In genomic region chr5:157478726-157479125, GRCh38 we compare ENCODE assay signal across 21 cellular contexts. TPM values are rescaled to one million over a fixed set of nuclear protein-coding genes. Genes with fewer than 3 reads are reported as not detected.
DNase-seq lines count a peak whose midpoint lies in the region; ATAC-seq and TF ChIP-seq lines count a peak whose summit lies in the region.
"Had no signal": no experiment of that assay in that cellular context is flagged by ENCODE, and none has a peak within 500 bp of the region (broad histone marks: within the 10 kb centered on the region; RNA-seq: fewer than 3 reads in every experiment).

No MANE protein-coding gene starts in this region.

- TF ChIP-seq EP300 in sigmoid colon (IDR thresholded peaks at IDR 0.05) = no peak

- H3K79me2 ChIP-seq in PC-3 (ENCODE audit: low read length) = no peaks in the 10 kb centered on the region

- POLR2A ChIA-PET in PC-3 (lab: Charles Lee; ENCODE audit: unreplicated experiment) = no interaction called here
- POLR2A ChIA-PET in CD8-positive, alpha-beta memory T cell (lab: Charles Lee) = no interaction called here

- H3K4me3 ChIP-seq in PC-3 (ENCODE audit: low read length) = no peak overlapping the region
- H3K4me3 ChIP-seq in endodermal cell (ENCODE audit: low read length) = no peak overlapping the region
- H3K4me3 ChIP-seq in sigmoid colon = no peak overlapping the region
- H3K4me3 ChIP-seq in CD8-positive, alpha-beta memory T cell (ENCODE audit: low read length) = no peak overlapping the region
- H3K4me3 ChIP-seq in breast epithelium = no peak overlapping the region
- H3K4me3 ChIP-seq: BLaER1, lung, SJCRH30 had no signal

- H3K9me3 ChIP-seq in PC-3 (ENCODE audit: low read length) (no peaks in the 10 kb centered on the region), endodermal cell (ENCODE audit: control insufficient read depth, low read length) (no peaks in the 10 kb centered on the region), sigmoid colon (no peaks in the 10 kb centered on the region), breast epithelium (no peaks in the 10 kb centered on the region)
- H3K9me3 ChIP-seq in CD8-positive, alpha-beta memory T cell (ENCODE audit: low read length) = no peaks in the 10 kb centered on the region
- H3K9me3 ChIP-seq: BLaER1, SJCRH30 had no signal

- TF ChIP-seq CTCF in PC-3 (conservative IDR thresholded peaks at IDR 0.05; ENCODE audit: low read depth, low read length) (no peak), endodermal cell (conservative IDR thresholded peaks at IDR 0.05) (no peak), sigmoid colon (IDR thresholded peaks at IDR 0.05) (no peak), breast epithelium (IDR thresholded peaks at IDR 0.05) (no peak)

- peak overlapping the region; percentile 88 for H3K27ac Mint-ChIP-seq in activated CD4-positive, alpha-beta T cell treated with anti-CD3 and anti-CD28 coated beads, Interleukin-2, amount 10 ng/mL, durations not matched to agents 24 days and 14 days
- H3K27ac Mint-ChIP-seq in endodermal cell = peak overlapping the region; percentile 78
- H3K27ac Mint-ChIP-seq in CD8-positive, alpha-beta memory T cell = peak overlapping the region in 4 of 8 donors; percentile 32 to 76 (median 68)
- H3K27ac Mint-ChIP-seq: activated naive CD4-positive, alpha-beta T cell treated with anti-CD3 and anti-CD28 coated beads, Interleukin-2, amount 50 U/mL, for 24 hours had no signal

- peaks cover 36% of the 10 kb centered on the region for H3K4me1 ChIP-seq in PC-3 (ENCODE audit: insufficient read depth, low read length)
- peaks cover 11% of the 10 kb centered on the region for H3K4me1 ChIP-seq in endodermal cell (ENCODE audit: control insufficient read depth, insufficient read depth, low read length)
- peaks cover 0 to 75% (median 45%) of the 10 kb centered on the region in 4 donors for H3K4me1 ChIP-seq in sigmoid colon
- no peaks in the 10 kb centered on the region for H3K4me1 ChIP-seq in CD8-positive, alpha-beta memory T cell (ENCODE audit: insufficient read depth, low read length)
- no peaks in the 10 kb centered on the region for H3K4me1 ChIP-seq in breast epithelium
- H3K4me1 ChIP-seq: SJCRH30 had no signal

- TF ChIP-seq POLR2A in sigmoid colon (IDR thresholded peaks at IDR 0.05) (no peak), breast epithelium (IDR thresholded peaks at IDR 0.05) (no peak)

- H3K9me3 Mint-ChIP-seq in activated CD4-positive, alpha-beta T cell treated with anti-CD3 and anti-CD28 coated beads, Interleukin-2, amount 10 ng/mL, durations not matched to agents 24 days and 14 days = no peaks in the 10 kb centered on the region
- H3K9me3 Mint-ChIP-seq in endodermal cell = no peaks in the 10 kb centered on the region
- no peaks in the 10 kb centered on the region for H3K9me3 Mint-ChIP-seq in CD8-positive, alpha-beta memory T cell
- H3K9me3 Mint-ChIP-seq: activated naive CD4-positive, alpha-beta T cell treated with anti-CD3 and anti-CD28 coated beads, Interleukin-2, amount 50 U/mL, for 24 hours; stimulated activated naive CD8-positive, alpha-beta T cell treated with anti-CD3 and anti-CD28 coated beads, Interleukin-15, Interleukin-2, amounts not matched to agents 100 ng/mL and 50 ng/mL, for 24 hours had no signal

- peaks cover 9% of the 10 kb centered on the region for H3F3A ChIP-seq in PC-3 (ENCODE audit: low read length, unreplicated experiment)

- ATAC-seq in PC-3 = no peak; the same call in 1 of the 2 replicates
- ATAC-seq: naive thymus-derived CD8-positive, alpha-beta T cell had no signal

- WGBS in endodermal cell (ENCODE audit: insufficient coverage in 1 of 2, insufficient read length in 1 of 2), 2 experiments = 71 to 81% methylated on average over 1 to 2 of the region's 2 CpGs
- 64 to 76% methylated on average over 2 of the region's 2 CpGs for WGBS in sigmoid colon, 2 donors

- H3K4me3 Mint-ChIP-seq in activated CD4-positive, alpha-beta T cell treated with anti-CD3 and anti-CD28 coated beads, Interleukin-2, amount 10 ng/mL, durations not matched to agents 24 days and 14 days = peak overlapping the region; percentile 49
- H3K4me3 Mint-ChIP-seq in endodermal cell = no peak overlapping the region
- H3K4me3 Mint-ChIP-seq in CD8-positive, alpha-beta memory T cell = no peak overlapping the region
- H3K4me3 Mint-ChIP-seq: activated naive CD4-positive, alpha-beta T cell treated with anti-CD3 and anti-CD28 coated beads, Interleukin-2, amount 50 U/mL, for 24 hours; naive thymus-derived CD8-positive, alpha-beta T cell; stimulated activated naive CD8-positive, alpha-beta T cell treated with anti-CD3 and anti-CD28 coated beads, Interleukin-15, Interleukin-2, amounts not matched to agents 100 ng/mL and 50 ng/mL, for 24 hours had no signal

- H3K27me3 ChIP-seq in PC-3 (ENCODE audit: low read length) (no peaks in the 10 kb centered on the region), endodermal cell (ENCODE audit: control insufficient read depth, insufficient read depth, low read length, poor library complexity, severe bottlenecking) (no peaks in the 10 kb centered on the region), sigmoid colon (no peaks in the 10 kb centered on the region), breast epithelium (no peaks in the 10 kb centered on the region)
- no peaks in the 10 kb centered on the region for H3K27me3 ChIP-seq in CD8-positive, alpha-beta memory T cell (ENCODE audit: insufficient read depth, low read length, poor library complexity, severe bottlenecking)
- H3K27me3 ChIP-seq: BLaER1, SJCRH30 had no signal

- intact Hi-C loops in activated CD4-positive, alpha-beta T cell treated with anti-CD3 and anti-CD28 coated beads, Interleukin-2, amount 10 ng/mL, durations not matched to agents 24 days and 14 days (cut with micrococcal nuclease) = loop anchor here (5.0 kb wide), 1 partner anchor 136 kb away; no protein-coding TSS in a partner anchor
- intact Hi-C loops in PC-3 (cut with micrococcal nuclease) (loop anchor here (2.0 to 5.0 kb wide), 3 partner anchors 32 to 331 kb away; a partner anchor contains a TSS), sigmoid colon (cut with DNase I) (loop anchor here (5.0 kb wide), 2 partner anchors 239 to 264 kb away; partner anchors contain the start of gene LSM11), breast epithelium (cut with DNase I; ENCODE audit: low total_unique reads) (no loop called here)

- peak overlapping the region; percentile 12; the same call in 1 of the 2 replicates for H3K9ac ChIP-seq in PC-3 (ENCODE audit: low read length)
- H3K9ac ChIP-seq in endodermal cell (ENCODE audit: extremely low read depth, low read length, poor library complexity, severe bottlenecking) = no peak overlapping the region
- H3K9ac ChIP-seq: BLaER1 had no signal

- CTCF ChIA-PET in PC-3 (lab: Charles Lee) = interaction anchor here (1.0 to 1.8 kb wide), 7 partner anchors 9 to 264 kb away, joined by 3 to 9 read pairs (median 4); no protein-coding TSS in a partner anchor
- CTCF ChIA-PET in CD8-positive, alpha-beta memory T cell (lab: Charles Lee) = interaction anchor here (1.5 kb wide), 1 partner anchor 47 kb away, joined by 6 read pairs; no protein-coding TSS in a partner anchor

- no peaks in the 10 kb centered on the region for H3K27me3 Mint-ChIP-seq in activated CD4-positive, alpha-beta T cell treated with anti-CD3 and anti-CD28 coated beads, Interleukin-2, amount 10 ng/mL, durations not matched to agents 24 days and 14 days
- no peaks in the 10 kb centered on the region for H3K27me3 Mint-ChIP-seq in endodermal cell (ENCODE audit: insufficient read depth)
- H3K27me3 Mint-ChIP-seq in CD8-positive, alpha-beta memory T cell = peaks cover 0 to 1% of the 10 kb centered on the region in 2 donors
- H3K27me3 Mint-ChIP-seq: activated naive CD4-positive, alpha-beta T cell treated with anti-CD3 and anti-CD28 coated beads, Interleukin-2, amount 50 U/mL, for 24 hours; stimulated activated naive CD8-positive, alpha-beta T cell treated with anti-CD3 and anti-CD28 coated beads, Interleukin-15, Interleukin-2, amounts not matched to agents 100 ng/mL and 50 ng/mL, for 24 hours had no signal

- H3K4me1 Mint-ChIP-seq in activated CD4-positive, alpha-beta T cell treated with anti-CD3 and anti-CD28 coated beads, Interleukin-2, amount 10 ng/mL, durations not matched to agents 24 days and 14 days = peaks cover 57% of the 10 kb centered on the region
- H3K4me1 Mint-ChIP-seq in endodermal cell = peaks cover 35% of the 10 kb centered on the region
- H3K4me1 Mint-ChIP-seq in CD8-positive, alpha-beta memory T cell = peaks cover 2 to 28% (median 11%) of the 10 kb centered on the region in 3 donors
- H3K4me1 Mint-ChIP-seq: activated naive CD4-positive, alpha-beta T cell treated with anti-CD3 and anti-CD28 coated beads, Interleukin-2, amount 50 U/mL, for 24 hours had no signal

- DNase-seq in activated CD4-positive, alpha-beta T cell treated with anti-CD3 and anti-CD28 coated beads, Interleukin-2, amount 10 ng/mL, durations not matched to agents 24 days and 14 days = peak; percentile 74
- DNase-seq in activated CD4-positive, alpha-beta T cell treated with anti-CD3 and anti-CD28 coated beads for 4 hours = no peak
- peak; percentile 51 for DNase-seq in PC-3
- peak; percentile 73 for DNase-seq in endodermal cell
- DNase-seq in sigmoid colon = peak; percentile 37
- DNase-seq in SHP77 (lab: John Stamatoyannopoulos, UW) = no peak
- DNase-seq in CD8-positive, alpha-beta memory T cell = no peak
- DNase-seq in breast epithelium (ENCODE audit: low spot score in 2 of 2) = no peak
- DNase-seq: 8988T; activated CD4-positive, CD25-positive, alpha-beta regulatory T cell treated with anti-CD3 and anti-CD28 coated beads, Interleukin-2, amount 50 U/mL, for 72 hours; DMS153; GF-D8; naive thymus-derived CD8-positive, alpha-beta T cell; NCI-H526 treated with DMSO at 0.1 percent for 48 hours; OCI-M1; SJCRH30; stimulated activated CD4-positive, alpha-beta T cell treated with anti-CD3 and anti-CD28 coated beads, Interleukin-1b, Interleukin-23, amount 100 ng/mL, for 48 hours had no signal

- H2AFZ ChIP-seq in PC-3 (ENCODE audit: low read length) = no peak overlapping the region

- H3K27ac ChIP-seq in PC-3 (ENCODE audit: low read length) (peak overlapping the region; percentile 95), endodermal cell (ENCODE audit: low read depth, low read length) (no peak overlapping the region), sigmoid colon (peak overlapping the region; percentile 64 to 88 (median 84)), breast epithelium (no peak overlapping the region)
- H3K27ac ChIP-seq in CD8-positive, alpha-beta memory T cell (ENCODE audit: low read depth, low read length) = no peak overlapping the region
- H3K27ac ChIP-seq: BLaER1, SJCRH30 had no signal

- no peaks in the 10 kb centered on the region for H4K20me1 ChIP-seq in PC-3 (ENCODE audit: low read length)
- H4K20me1 ChIP-seq: BLaER1 had no signal

- H3K4me2 ChIP-seq in PC-3 (ENCODE audit: low read length) = peak overlapping the region; percentile 73

- no TSS peak for BruUV-seq in PC-3 (replicated peaks; lab: Mats Ljungman, UMichigan)

- H3K9me2 ChIP-seq in PC-3 (replicated peaks; ENCODE audit: low read length) = no peaks in the 10 kb centered on the region

- peaks cover 83% of the 10 kb centered on the region for H3K36me3 Mint-ChIP-seq in activated CD4-positive, alpha-beta T cell treated with anti-CD3 and anti-CD28 coated beads, Interleukin-2, amount 10 ng/mL, durations not matched to agents 24 days and 14 days (ENCODE audit: low read depth)
- H3K36me3 Mint-ChIP-seq in endodermal cell (ENCODE audit: low read depth) = peaks cover 53% of the 10 kb centered on the region
- H3K36me3 Mint-ChIP-seq in CD8-positive, alpha-beta memory T cell = peaks cover 6 to 33% (median 13%) of the 10 kb centered on the region in 3 donors
- H3K36me3 Mint-ChIP-seq: activated naive CD4-positive, alpha-beta T cell treated with anti-CD3 and anti-CD28 coated beads, Interleukin-2, amount 50 U/mL, for 24 hours had no signal

- peaks cover 36% of the 10 kb centered on the region for H3K36me3 ChIP-seq in PC-3 (ENCODE audit: low read depth, low read length)
- H3K36me3 ChIP-seq in endodermal cell (ENCODE audit: control insufficient read depth, insufficient read depth, low read length) = peaks cover 96% of the 10 kb centered on the region
- peaks cover 0 to 41% (median 11%) of the 10 kb centered on the region in 4 donors for H3K36me3 ChIP-seq in sigmoid colon
- no peaks in the 10 kb centered on the region for H3K36me3 ChIP-seq in CD8-positive, alpha-beta memory T cell (ENCODE audit: insufficient read depth, low read length)
- H3K36me3 ChIP-seq in breast epithelium = no peaks in the 10 kb centered on the region

RNA-seq across cellular contexts. Expression of gene NIPAL4, which starts 18.7 kb away (rescaled TPM):
- total RNA-seq in activated CD4-positive, alpha-beta T cell treated with anti-CD3 and anti-CD28 coated beads, Interleukin-2, amount 10 ng/mL, durations not matched to agents 24 days and 14 days = 2.2 and 2.7 TPM in 2 replicates
- total RNA-seq in PC-3 (2014; rRNA removed) = 1.0 and 1.8 TPM in 2 replicates
- total RNA-seq in endodermal cell = not detected
- 0.71 TPM for polyA plus RNA-seq in endodermal cell (2013, experiment 1 of 2)
- polyA plus RNA-seq in endodermal cell (2013, experiment 2 of 2) = 0.79 TPM
- total RNA-seq in sigmoid colon = 1 to 10 TPM; 2.8 to 5.1 (median 4.9) TPM
- polyA plus RNA-seq in sigmoid colon = 1 to 10 TPM in 1 of 3 donors, not detected in 2; 1.3 TPM
- total RNA-seq in CD8-positive, alpha-beta memory T cell = 1 to 10 TPM; 1.1 to 1.4 TPM
- polyA plus RNA-seq in CD8-positive, alpha-beta memory T cell = not detected
- total RNA-seq in breast epithelium = under 1 TPM; under 0.01 to 0.29 (median 0.16) TPM
- total RNA-seq: SJCRH30 had no signal
- polyA plus RNA-seq: naive thymus-derived CD8-positive, alpha-beta T cell had no signal

Comparison
In these comparisons a context has a peak if more than half of its experiments do, and no peak if none do; other contexts are left out.
1. DNase-seq: peak in activated CD4-positive, alpha-beta T cell treated with anti-CD3 and anti-CD28 coated beads, Interleukin-2, amount 10 ng/mL, durations not matched to agents 24 days and 14 days (single experiment), PC-3 (single experiment), endodermal cell (single experiment) and sigmoid colon (single experiment); none in activated CD4-positive, alpha-beta T cell treated with anti-CD3 and anti-CD28 coated beads for 4 hours (0 of 2), SHP77 (0 of 2), CD8-positive, alpha-beta memory T cell (0 of 5) and breast epithelium (0 of 2).
2. H3K27ac ChIP-seq: peak in PC-3 (single experiment) and sigmoid colon (4 of 4); none in endodermal cell (single experiment), CD8-positive, alpha-beta memory T cell (single experiment) and breast epithelium (0 of 2).